2 cellular contexts compared by ENCODE assay signal in genomic region chr3:191350389-191351090, GRCh38.
TF ChIP-seq lines count a peak whose summit lies in the region.

No MANE protein-coding gene starts in this region.

TF ChIP-seq in SK-N-SH, 30 proteins besides CTCF, POLR2A, EP300 and RAD21 (continued from another document):
- no peak for TF ChIP-seq PBX3 (IDR thresholded peaks at IDR 0.05)
- no peak for TF ChIP-seq MEF2A (IDR thresholded peaks at IDR 0.05; ENCODE audit: borderline replicate concordance, low read depth)
- TF ChIP-seq EZH2phosphoT487 (IDR thresholded peaks at IDR 0.05; ENCODE audit: borderline replicate concordance, low read depth) = no peak

TF ChIP-seq in SK-N-SH treated with all-trans-retinoic acid at 6 μM for 48 hours, 23 proteins besides CTCF, POLR2A, EP300 and RAD21 (continued from another document):
- TF ChIP-seq ESRRG (CRISPR knock-in tag; IDR thresholded peaks at IDR 0.05) (no peak), ZNF8 (CRISPR knock-in tag; IDR thresholded peaks at IDR 0.05) (no peak), POU6F1 (CRISPR knock-in tag; IDR thresholded peaks at IDR 0.05; ENCODE audit: borderline replicate concordance, low read depth) (no peak), GLIS3 (CRISPR knock-in tag; IDR thresholded peaks at IDR 0.05) (no peak), PATZ1 (CRISPR knock-in tag; IDR thresholded peaks at IDR 0.05; ENCODE audit: borderline replicate concordance) (no peak)
